In genomic region chrX:2501246-2502102, GRCh38 we compare ENCODE assay signal across 8 cellular contexts. TPM values are rescaled to one million over a fixed set of nuclear protein-coding genes. Genes with fewer than 3 reads are reported as not detected.
DNase-seq lines count a peak whose midpoint lies in the region; ATAC-seq and TF ChIP-seq lines count a peak whose summit lies in the region.

No MANE protein-coding gene starts in this region.

- TF ChIP-seq CTCF in colonic mucosa (IDR thresholded peaks at IDR 0.05) (no peak), nephron progenitor cell (IDR thresholded peaks at IDR 0.05) (no peak)

- intact Hi-C loops in colonic mucosa (cut with DNase I), result loop anchor here (5.0 to 10.0 kb wide), 2 partner anchors 89 to 113 kb away; no protein-coding TSS in a partner anchor

- peaks cover 8% of the 10 kb centered on the region for H3K36me3 Mint-ChIP-seq in nephron progenitor cell (ENCODE audit: low read depth)

- H3K27ac Mint-ChIP-seq in nephron progenitor cell, result no peak overlapping the region

- peak overlapping the region; percentile 96; the same call in 1 of the 2 replicates for H3K9ac ChIP-seq in BLaER1
- peak overlapping the region; percentile 40 to 48 for H3K9ac ChIP-seq in colonic mucosa (ENCODE audit: low read depth in 2 of 2, low read length in 2 of 2)

- H3K4me1 Mint-ChIP-seq in nephron progenitor cell, result peaks cover 36% of the 10 kb centered on the region

- H3K36me3 ChIP-seq in BLaER1 (peaks cover under 1% of the 10 kb centered on the region; the same call in 1 of the 2 replicates), colonic mucosa (no peaks in the 10 kb centered on the region)

- H3K9me3 ChIP-seq in BLaER1 (no peaks in the 10 kb centered on the region), colonic mucosa (no peaks in the 10 kb centered on the region)

- H3K27me3 ChIP-seq in BLaER1, result no peaks in the 10 kb centered on the region
- H3K27me3 ChIP-seq in colonic mucosa, result no peaks in the 10 kb centered on the region

- H3K4me3 Mint-ChIP-seq in nephron progenitor cell, result peak overlapping the region; percentile 69

- H4K20me1 ChIP-seq in BLaER1, result peaks cover 32% of the 10 kb centered on the region

- H3K27me3 Mint-ChIP-seq in nephron progenitor cell (ENCODE audit: low read depth, poor library complexity), result no peaks in the 10 kb centered on the region

- H3K9me3 Mint-ChIP-seq in nephron progenitor cell, result no peaks in the 10 kb centered on the region

- H3K4me3 ChIP-seq in BLaER1, result peak overlapping the region; percentile 88
- H3K4me3 ChIP-seq in Jurkat, Clone E6-1 (ENCODE audit: low read length), result peak overlapping the region; percentile 59
- no peak overlapping the region for H3K4me3 ChIP-seq in colonic mucosa

- H3K4me1 ChIP-seq in BLaER1, result peaks cover 41% of the 10 kb centered on the region
- H3K4me1 ChIP-seq in colonic mucosa, result peaks cover 10% of the 10 kb centered on the region

- H3K4me2 ChIP-seq in BLaER1, result peak overlapping the region; percentile 45

- DNase-seq in Jurkat, Clone E6-1 (ENCODE audit: low read depth, low spot score), result no peak
- DNase-seq in colonic mucosa (no peak), nephron progenitor cell (peak; percentile 16), kidney tubule cell (ENCODE audit: low spot score) (no peak), NCI-H82 (lab: John Stamatoyannopoulos, UW) (no peak)
- DNase-seq in stimulated activated CD4-positive, alpha-beta T cell treated with anti-CD3 and anti-CD28 coated beads, Interleukin-1b, Interleukin-23, amount 100 ng/mL, for 48 hours, result no peak

- H3K27ac ChIP-seq in BLaER1 (peak overlapping the region; percentile 97), colonic mucosa (no peak overlapping the region)

- no peak for ATAC-seq in HG02973 (IDR thresholded peaks at IDR 0.05; ENCODE audit: unreplicated experiment)

RNA-seq across cellular contexts. Expression of gene DHRSX, which starts 0.7 kb away (rescaled TPM):
- polyA plus RNA-seq in Jurkat, Clone E6-1 (2012; ENCODE audit: insufficient read depth, insufficient read length), result 8.6 TPM
- total RNA-seq in colonic mucosa, result 10 to 100 TPM; 28.6 to 43.3 TPM

RNA-seq across cellular contexts. Expression of gene ZBED1, which starts 0.7 kb away (rescaled TPM):
- 10.1 TPM for polyA plus RNA-seq in Jurkat, Clone E6-1 (2012; ENCODE audit: insufficient read depth, insufficient read length)
- 10 to 100 TPM; 33.3 to 44.6 TPM for total RNA-seq in colonic mucosa
